In genomic region chr16:11665071-11665491, GRCh38 we compare ENCODE assay signal across 12 cellular contexts. TPM values are rescaled to one million over a fixed set of nuclear protein-coding genes. Genes with fewer than 3 reads are reported as not detected.
DNase-seq lines count a peak whose midpoint lies in the region; ATAC-seq, FAIRE-seq and TF ChIP-seq lines count a peak whose summit lies in the region.
"Had no signal": no experiment of that assay in that cellular context is flagged by ENCODE, and none has a peak within 500 bp of the region (broad histone marks: within the 10 kb centered on the region; RNA-seq: fewer than 3 reads in every experiment).

No MANE protein-coding gene starts in this region.

- no peaks in the 10 kb centered on the region for H3K9me3 Mint-ChIP-seq in CD4-positive, alpha-beta T cell
- H3K9me3 Mint-ChIP-seq in activated B cell treated with CpG ODN at 0.5 μM for 24 hours (no peaks in the 10 kb centered on the region), glutamatergic neuron (ENCODE audit: unreplicated experiment) (peaks cover 32% of the 10 kb centered on the region), MCF 10A (ENCODE audit: unreplicated experiment) (no peaks in the 10 kb centered on the region)

- BruUV-seq in MCF 10A (replicated peaks; lab: Mats Ljungman, UMichigan) = no TSS peak

- no peak for TF ChIP-seq POLR2A in GM12891 (IDR thresholded peaks at IDR 0.05; ENCODE audit: low read depth, low read length)
- TF ChIP-seq POLR2A in gastrocnemius medialis (IDR thresholded peaks at IDR 0.05) = no peak

- no peaks in the 10 kb centered on the region for H3K36me3 ChIP-seq in gastrocnemius medialis
- H3K36me3 ChIP-seq: HAP-1 had no signal

- H3K9me3 ChIP-seq in CD4-positive, alpha-beta T cell (ENCODE audit: control insufficient read depth, low read length) = no peaks in the 10 kb centered on the region
- no peaks in the 10 kb centered on the region for H3K9me3 ChIP-seq in gastrocnemius medialis
- H3K9me3 ChIP-seq: HAP-1 had no signal

- DNase-seq in CD4-positive, alpha-beta T cell = peak in 7 of 10 experiments; percentile 30 to 64 (median 47)
- DNase-seq in GM12891 (ENCODE audit: insufficient read length, low spot score) (no peak), activated B cell treated with CpG ODN at 0.5 μM for 24 hours (no peak), glutamatergic neuron (peak; percentile 94), gastrocnemius medialis (no peak), MCF 10A (ENCODE audit: unreplicated experiment) (no peak)
- DNase-seq: NCI-H187 had no signal

- no peak overlapping the region for H3K4me3 ChIP-seq in gastrocnemius medialis
- H3K4me3 ChIP-seq: coronary artery, HAP-1, SK-N-MC had no signal

- intact Hi-C loops in CD4-positive, alpha-beta T cell (cut with DNase I, micrococcal nuclease) = loop anchor here in 1 of 2 experiments (5.0 kb wide), 3 partner anchors 77 to 312 kb away; partner anchors contain the start of genes SNX29, TXNDC11 and ZC3H7A
- intact Hi-C loops in activated B cell treated with CpG ODN at 0.5 μM for 24 hours (cut with micrococcal nuclease) = loop anchor here (5.0 kb wide), 1 partner anchor 187 kb away; the partner anchor contains the start of gene RSL1D1
- intact Hi-C loops in gastrocnemius medialis (cut with DNase I; ENCODE audit: low total_unique reads) = loop anchor here (10.0 kb wide), 1 partner anchor 250 kb away; the partner anchor contains the start of gene GSPT1
- intact Hi-C loops in MCF 10A (cut with micrococcal nuclease) = no loop called here

- no peaks in the 10 kb centered on the region for H3K27me3 Mint-ChIP-seq in CD4-positive, alpha-beta T cell
- no peaks in the 10 kb centered on the region for H3K27me3 Mint-ChIP-seq in activated B cell treated with CpG ODN at 0.5 μM for 24 hours
- peaks cover 24% of the 10 kb centered on the region for H3K27me3 Mint-ChIP-seq in glutamatergic neuron (ENCODE audit: unreplicated experiment)
- no peaks in the 10 kb centered on the region for H3K27me3 Mint-ChIP-seq in MCF 10A (ENCODE audit: insufficient read depth, unreplicated experiment)

- no peaks in the 10 kb centered on the region for H3K27me3 ChIP-seq in CD4-positive, alpha-beta T cell (ENCODE audit: control insufficient read depth, insufficient read depth, low read length)
- H3K27me3 ChIP-seq in gastrocnemius medialis = no peaks in the 10 kb centered on the region

- peaks cover 7 to 11% of the 10 kb centered on the region in 2 donors for H3K4me1 ChIP-seq in gastrocnemius medialis

- no peak for ATAC-seq in CD4-positive, alpha-beta T cell (ENCODE audit: poor library complexity)
- ATAC-seq in activated B cell treated with CpG ODN at 0.5 μM for 24 hours (ENCODE audit: low read depth) (no peak), GM21717 (IDR thresholded peaks at IDR 0.05; ENCODE audit: unreplicated experiment) (no peak), gastrocnemius medialis (no peak), HG02642 (IDR thresholded peaks at IDR 0.05; ENCODE audit: poor library complexity, unreplicated experiment) (no peak)

- in situ Hi-C loops in gastrocnemius medialis (cut with MboI; ENCODE audit: low sequenced_read_pairs in 4 of 4) = no loop called here

- TF ChIP-seq CTCF in CD4-positive, alpha-beta T cell (IDR thresholded peaks at IDR 0.05) = no peak
- TF ChIP-seq CTCF in activated B cell treated with CpG ODN at 0.5 μM for 24 hours (IDR thresholded peaks at IDR 0.05) (no peak), glutamatergic neuron (IDR thresholded peaks at IDR 0.05; ENCODE audit: partially characterized antibody, unreplicated experiment) (no peak), gastrocnemius medialis (IDR thresholded peaks at IDR 0.05 in 4 of 5, conservative IDR thresholded peaks at IDR 0.05 in 1 of 5) (no peak), MCF 10A (IDR thresholded peaks at IDR 0.05; ENCODE audit: unreplicated experiment) (no peak)

- peak overlapping the region; percentile 57 for H3K27ac ChIP-seq in CD4-positive, alpha-beta T cell (ENCODE audit: low read depth, low read length)
- peak overlapping the region in 1 of 4 donors; percentile 27 for H3K27ac ChIP-seq in gastrocnemius medialis
- H3K27ac ChIP-seq: coronary artery, SK-N-MC had no signal

- H3K27ac Mint-ChIP-seq in CD4-positive, alpha-beta T cell = peak overlapping the region; percentile 89
- H3K27ac Mint-ChIP-seq in activated B cell treated with CpG ODN at 0.5 μM for 24 hours (peak overlapping the region; percentile 14), glutamatergic neuron (ENCODE audit: unreplicated experiment) (peak overlapping the region; percentile 100), MCF 10A (ENCODE audit: low read depth, unreplicated experiment) (no peak overlapping the region)

- POLR2A ChIA-PET in CD4-positive, alpha-beta T cell (lab: Charles Lee) = interaction anchor here (0.6 to 1.9 kb wide), 4 partner anchors 8 to 77 kb away, joined by 3 to 16 read pairs (median 3); no protein-coding TSS in a partner anchor
- POLR2A ChIA-PET in activated B cell treated with CpG ODN at 0.5 μM for 24 hours (lab: Charles Lee) = interaction anchor here (0.7 to 1.2 kb wide), 3 partner anchors 24 to 44 kb away, joined by 3 to 4 read pairs (median 3); no protein-coding TSS in a partner anchor
- POLR2A ChIA-PET in MCF 10A (lab: Yijun Ruan, JAX) = interaction anchor here (0.7 kb wide), 1 partner anchor 37 kb away, joined by 4 read pairs; no protein-coding TSS in a partner anchor

- H3K36me3 Mint-ChIP-seq in CD4-positive, alpha-beta T cell (ENCODE audit: low read depth) = peaks cover 6% of the 10 kb centered on the region
- peaks cover 1% of the 10 kb centered on the region for H3K36me3 Mint-ChIP-seq in activated B cell treated with CpG ODN at 0.5 μM for 24 hours (ENCODE audit: low read depth)
- no peaks in the 10 kb centered on the region for H3K36me3 Mint-ChIP-seq in glutamatergic neuron (ENCODE audit: unreplicated experiment)
- no peaks in the 10 kb centered on the region for H3K36me3 Mint-ChIP-seq in MCF 10A (ENCODE audit: insufficient read depth, unreplicated experiment)

- H3K4me3 Mint-ChIP-seq in CD4-positive, alpha-beta T cell = peak overlapping the region; percentile 83
- H3K4me3 Mint-ChIP-seq in activated B cell treated with CpG ODN at 0.5 μM for 24 hours (peak overlapping the region; percentile 25), glutamatergic neuron (ENCODE audit: unreplicated experiment) (peak overlapping the region; percentile 72), MCF 10A (ENCODE audit: unreplicated experiment) (no peak overlapping the region)

- CTCF ChIA-PET in CD4-positive, alpha-beta T cell (lab: Charles Lee) = interaction anchor here (1.9 kb wide), 1 partner anchor 133 kb away, joined by 5 read pairs; no protein-coding TSS in a partner anchor
- CTCF ChIA-PET in activated B cell treated with CpG ODN at 0.5 μM for 24 hours (lab: Charles Lee) = interaction anchor here (1.0 to 1.2 kb wide), 2 partner anchors 49 to 133 kb away, joined by 3 to 4 read pairs; no protein-coding TSS in a partner anchor
- CTCF ChIA-PET in MCF 10A (lab: Yijun Ruan, JAX) = interaction anchor here (1.1 kb wide), 1 partner anchor 258 kb away, joined by 5 read pairs; no protein-coding TSS in a partner anchor

- peaks cover 43% of the 10 kb centered on the region for H3K4me1 Mint-ChIP-seq in CD4-positive, alpha-beta T cell (ENCODE audit: low read depth)
- peaks cover 48% of the 10 kb centered on the region for H3K4me1 Mint-ChIP-seq in activated B cell treated with CpG ODN at 0.5 μM for 24 hours
- peaks cover 27% of the 10 kb centered on the region for H3K4me1 Mint-ChIP-seq in glutamatergic neuron (ENCODE audit: low read depth, unreplicated experiment)
- H3K4me1 Mint-ChIP-seq in MCF 10A (ENCODE audit: insufficient read depth, unreplicated experiment) = peaks cover 6% of the 10 kb centered on the region

- FAIRE-seq in GM12891 (lab: Jason Lieb, UNC) = peak; percentile 5

TF ChIP-seq in GM12891, 5 proteins besides CTCF, POLR2A, EP300 and RAD21:
- no peak for TF ChIP-seq POLR2AphosphoS5 (IDR thresholded peaks at IDR 0.05; ENCODE audit: low read depth, low read length)
- no peak for TF ChIP-seq TAF1 (IDR thresholded peaks at IDR 0.05; ENCODE audit: low read depth, low read length)
- no peak for TF ChIP-seq PAX5 (IDR thresholded peaks at IDR 0.05; ENCODE audit: insufficient read depth, low read length, severe bottlenecking)
- TF ChIP-seq SPI1 (IDR thresholded peaks at IDR 0.05; ENCODE audit: low read depth, low read length) = no peak
- TF ChIP-seq POU2F2 (IDR thresholded peaks at IDR 0.05; ENCODE audit: low read depth, low read length) = no peak

RNA-seq across cellular contexts. Expression of gene SNN, which starts 3.2 kb away (rescaled TPM):
- 10 to 100 TPM; 76.3 to 79.7 TPM for total RNA-seq in CD4-positive, alpha-beta T cell
- 38.7 TPM for polyA plus RNA-seq in GM12891 (2012; ENCODE audit: low read depth, missing spikeins)
- total RNA-seq in activated B cell treated with CpG ODN at 0.5 μM for 24 hours = 31.9 and 32.1 TPM in 2 replicates
- 491 TPM for total RNA-seq in glutamatergic neuron (ENCODE audit: unreplicated experiment)
- 10 to 100 TPM; 22.5 to 94.5 (median 78.1) TPM for total RNA-seq in gastrocnemius medialis
- 1.9 and 5.8 TPM in 2 replicates for total RNA-seq in MCF 10A (2022)

Comparison
In these comparisons a context has a peak if more than half of its experiments do, and no peak if none do; other contexts are left out.
1. DNase-seq: peak in CD4-positive, alpha-beta T cell (7 of 10) and glutamatergic neuron (single experiment); none in GM12891 (single experiment), activated B cell treated with CpG ODN at 0.5 μM for 24 hours (single experiment), gastrocnemius medialis (0 of 2) and MCF 10A (single experiment).